ENCODE assay signal across 8 cellular contexts in genomic region chr6:95577317-95578105, GRCh38. TPM values are rescaled to one million over a fixed set of nuclear protein-coding genes. Genes with fewer than 3 reads are reported as not detected.
A peak's percentile ranks its signal among the peaks of the same experiment; 100 is the strongest.
DNase-seq lines count a peak whose midpoint lies in the region; ATAC-seq and TF ChIP-seq lines count a peak whose summit lies in the region.

MANEA (plus strand) TSS chr6:95577535; CDS start chr6:95586440, 8,905 bp downstream.

- peak; percentile 73 for TF ChIP-seq POLR2A in GM19099 (IDR thresholded peaks at IDR 0.05; ENCODE audit: extremely low read depth, insufficient read length, low read depth)

- DNase-seq in AML-193 (lab: John Stamatoyannopoulos, UW), result peak; percentile 95 to 96
- peak; percentile 77 for DNase-seq in NCI-H446 treated with DMSO at 0.1 percent for 48 hours (lab: John Stamatoyannopoulos, UW)
- peak; percentile 69 for DNase-seq in activated CD4-positive, alpha-beta T cell treated with anti-CD3 and anti-CD28 coated beads for 1 hour
- DNase-seq in cerebellum (ENCODE audit: low spot score), result peak; percentile 80
- peak; percentile 73 for DNase-seq in kidney glomerular epithelial cell (lab: John Stamatoyannopoulos, UW)
- DNase-seq in stimulated activated CD4-positive, alpha-beta T cell treated with anti-CD3 and anti-CD28 coated beads, Interleukin-15, amount 100 ng/mL, for 48 hours (ENCODE audit: low read depth in 2 of 2), result peak; percentile 62 to 71

- peak; percentile 69 for ATAC-seq in HG03378 (IDR thresholded peaks at IDR 0.05; ENCODE audit: unreplicated experiment)

RNA-seq across cellular contexts. Expression of gene MANEA, which starts in this region (rescaled TPM):
- 18.5 TPM for total RNA-seq in cerebellum

Comparison
In these comparisons a context has a peak if more than half of its experiments do, and no peak if none do; other contexts are left out.
1. Peak in every context shown above with its lines: DNase-seq and ATAC-seq.